In the genomic region with DNA sequence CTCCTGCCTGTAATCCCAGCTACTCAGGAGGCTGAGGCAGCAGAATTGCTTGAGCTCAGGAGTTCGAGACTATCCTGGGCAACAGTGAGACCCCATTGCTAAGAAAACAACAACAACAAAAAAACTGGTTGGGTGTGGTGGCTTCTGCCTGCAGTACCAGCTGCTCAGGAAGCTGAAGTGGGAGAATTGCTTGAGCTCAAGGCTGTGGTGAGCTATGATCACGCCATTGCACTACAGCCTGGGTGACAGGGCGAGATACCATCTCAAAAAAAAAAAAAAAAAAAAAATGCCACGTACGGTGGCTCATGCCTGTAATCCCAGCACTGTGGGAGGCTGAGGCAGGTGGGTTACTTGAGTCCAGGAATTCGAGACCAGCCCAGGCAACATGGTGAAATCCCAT, we compare ENCODE assay signal across 13 cellular contexts.
"Had no signal": no experiment of that assay in that cellular context is flagged by ENCODE, and none has a peak within 500 bp of the region (broad histone marks: within the 10 kb centered on the region; RNA-seq: fewer than 3 reads in every experiment).

No MANE protein-coding gene starts in this region.

- H3K27ac ChIP-seq: parathyroid adenoma, stomach, thoracic aorta, uterus, VCaP had no signal

- H3K4me3 Mint-ChIP-seq: activated T-cell treated with anti-CD3 and anti-CD28 coated beads, Interleukin-2, amount 50 U/mL, for 4 hours had no signal

- H3K36me3 ChIP-seq: uterus had no signal

- DNase-seq: activated naive CD4-positive, alpha-beta T cell treated with anti-CD3 and anti-CD28 coated beads, Interleukin-2, amount 50 U/mL, for 16 hours; activated T-cell treated with anti-CD3 and anti-CD28 coated beads, Interleukin-2, amount 50 U/mL, for 4 hours; caudate nucleus; cortex of kidney; kidney glomerular epithelial cell; retina; stimulated activated CD4-positive, alpha-beta T cell treated with anti-CD3 and anti-CD28 coated beads, Interleukin-15, amount 100 ng/mL, for 24 hours; stimulated activated CD4-positive, alpha-beta T cell treated with anti-CD3 and anti-CD28 coated beads, Interleukin-4, amount 100 ng/mL, for 4 hours; stomach; uterus had no signal

- H3K27me3 ChIP-seq: stomach, uterus had no signal

- H3K9me3 Mint-ChIP-seq: activated T-cell treated with anti-CD3 and anti-CD28 coated beads, Interleukin-2, amount 50 U/mL, for 4 hours had no signal

- ATAC-seq: activated T-cell treated with anti-CD3 and anti-CD28 coated beads, Interleukin-2, amount 50 U/mL, for 4 hours had no signal

- H3K4me1 ChIP-seq: parathyroid adenoma, stomach, uterus had no signal

- H3K4me3 ChIP-seq: stomach, thoracic aorta, uterus had no signal

- H3K9me3 ChIP-seq: stomach, thoracic aorta, uterus had no signal
